8 cellular contexts compared by ENCODE assay signal in genomic region chr6:26240981-26241770, GRCh38.
DNase-seq lines count a peak whose midpoint lies in the region; ATAC-seq, FAIRE-seq and TF ChIP-seq lines count a peak whose summit lies in the region.

No MANE protein-coding gene starts in this region.

- WGBS in mesenchymal stem cell = 62% methylated on average over 33 of the region's 35 CpGs
- WGBS in thymus = 57% methylated on average over 35 of the region's 35 CpGs

- no peak overlapping the region for H2BK15ac ChIP-seq in mesenchymal stem cell (ENCODE audit: low read depth, poor library complexity, severe bottlenecking)

- H3K4me1 ChIP-seq in RWPE2 (ENCODE audit: insufficient read depth, poor library complexity, severe bottlenecking) (peaks cover 12% of the 10 kb centered on the region), mesenchymal stem cell (ENCODE audit: control insufficient read depth, insufficient read depth, low read depth, low read length) (no peaks in the 10 kb centered on the region), thymus (ENCODE audit: control insufficient read depth, insufficient read depth, low read length) (peaks cover 4% of the 10 kb centered on the region)

- FAIRE-seq in bronchial epithelial cell (lab: Jason Lieb, UNC) = no peak

- H3K4me3 ChIP-seq in RWPE2 (ENCODE audit: severe bottlenecking) (peak overlapping the region; percentile 34), bronchial epithelial cell (ENCODE audit: low read depth, low read length) (peak overlapping the region; percentile 59), mesenchymal stem cell (ENCODE audit: insufficient read depth in 1 of 2, low read depth in 1 of 2, low read length in 2 of 2) (peak overlapping the region; percentile 28 to 90), thymus (ENCODE audit: low read length) (peak overlapping the region; percentile 72)

- H3K36me3 ChIP-seq in RWPE2 (ENCODE audit: low read depth) (no peaks in the 10 kb centered on the region), bronchial epithelial cell (ENCODE audit: control insufficient read depth, insufficient read depth, low read length) (no peaks in the 10 kb centered on the region), mesenchymal stem cell (ENCODE audit: control insufficient read depth in 1 of 2, insufficient read depth in 2 of 2, low read depth in 1 of 2, low read length in 2 of 2) (no peaks in the 10 kb centered on the region), thymus (ENCODE audit: control insufficient read depth, insufficient read depth) (no peaks in the 10 kb centered on the region)

- ATAC-seq in GM19035 (IDR thresholded peaks at IDR 0.05; ENCODE audit: unreplicated experiment) (peak; percentile 30), RWPE2 (ENCODE audit: low read depth) (peak; percentile 18; the same call in 2 of the 3 replicates)

- H3K9me3 ChIP-seq in RWPE2 (ENCODE audit: severe bottlenecking) = no peaks in the 10 kb centered on the region
- H3K9me3 ChIP-seq in mesenchymal stem cell (ENCODE audit: control insufficient read depth, low read length) = no peaks in the 10 kb centered on the region
- no peaks in the 10 kb centered on the region for H3K9me3 ChIP-seq in thymus (ENCODE audit: control insufficient read depth)

- H2BK5ac ChIP-seq in mesenchymal stem cell (ENCODE audit: low read depth, low read length, poor library complexity, severe bottlenecking) = no peak overlapping the region

- H3K4ac ChIP-seq in mesenchymal stem cell (ENCODE audit: low read depth in 1 of 2, low read length in 2 of 2) = no peak overlapping the region

- no peak for DNase-seq in RWPE2 (ENCODE audit: low spot score)
- peak; percentile 65 for DNase-seq in bronchial epithelial cell (ENCODE audit: low read depth)
- no peak for DNase-seq in mesenchymal stem cell
- DNase-seq in DMS153 treated with DMSO at 0.1 percent for 48 hours (lab: John Stamatoyannopoulos, UW; ENCODE audit: unreplicated experiment) = no peak
- DNase-seq in pons (ENCODE audit: low spot score) = no peak
- no peak for DNase-seq in NCI-H2107 treated with DMSO at 0.1 percent for 48 hours (lab: John Stamatoyannopoulos, UW; ENCODE audit: unreplicated experiment)

- peak overlapping the region; percentile 85 for H3K9ac ChIP-seq in mesenchymal stem cell (ENCODE audit: low read length)

- H3K27ac ChIP-seq in RWPE2 (ENCODE audit: poor library complexity, severe bottlenecking) = peak overlapping the region; percentile 69
- H3K27ac ChIP-seq in mesenchymal stem cell (ENCODE audit: low read length, poor library complexity, severe bottlenecking) = no peak overlapping the region
- peak overlapping the region; percentile 97 for H3K27ac ChIP-seq in thymus (ENCODE audit: low read depth)

- no peaks in the 10 kb centered on the region for H3K79me1 ChIP-seq in mesenchymal stem cell (replicated peaks; ENCODE audit: low read length, poor library complexity, severe bottlenecking)

- H3K27me3 ChIP-seq in RWPE2 (ENCODE audit: insufficient read depth, poor library complexity, severe bottlenecking) = no peaks in the 10 kb centered on the region
- no peaks in the 10 kb centered on the region for H3K27me3 ChIP-seq in bronchial epithelial cell (ENCODE audit: control insufficient read depth, insufficient read depth, low read length)
- H3K27me3 ChIP-seq in mesenchymal stem cell (ENCODE audit: control insufficient read depth in 1 of 2, insufficient read depth in 1 of 2, low read length in 2 of 2) = peaks cover 0 to 71% of the 10 kb centered on the region in 2 experiments
- no peaks in the 10 kb centered on the region for H3K27me3 ChIP-seq in thymus (ENCODE audit: control insufficient read depth, insufficient read depth)

- H3K14ac ChIP-seq in mesenchymal stem cell (ENCODE audit: low read length in 2 of 2) = no peak overlapping the region

- no peak overlapping the region for H3K23ac ChIP-seq in mesenchymal stem cell (ENCODE audit: low read length in 2 of 2)

- H4K91ac ChIP-seq in mesenchymal stem cell (ENCODE audit: low read length) = no peak overlapping the region

- peak overlapping the region in 1 of 2 experiments; percentile 28 for H3K18ac ChIP-seq in mesenchymal stem cell (ENCODE audit: low read depth in 1 of 2, low read length in 2 of 2)

- no peak overlapping the region for H2BK12ac ChIP-seq in mesenchymal stem cell (ENCODE audit: low read length in 2 of 2)

- H4K8ac ChIP-seq in mesenchymal stem cell (ENCODE audit: low read length) = peak overlapping the region; percentile 98

- H3K4me2 ChIP-seq in mesenchymal stem cell (ENCODE audit: low read length, poor library complexity, severe bottlenecking) = peak overlapping the region; percentile 65

- H2AK5ac ChIP-seq in mesenchymal stem cell (ENCODE audit: low read length, severe bottlenecking) = no peak overlapping the region

- TF ChIP-seq CTCF in RWPE2 (IDR thresholded peaks at IDR 0.05; ENCODE audit: poor library complexity, severe bottlenecking) (no peak), bronchial epithelial cell (IDR thresholded peaks at IDR 0.05; ENCODE audit: insufficient read depth, low read length, severe bottlenecking) (no peak)

- H2AFZ ChIP-seq in mesenchymal stem cell (ENCODE audit: low read depth, low read length) = no peak overlapping the region

- no peak overlapping the region for H2BK120ac ChIP-seq in mesenchymal stem cell (ENCODE audit: low read depth, low read length)
